8 cellular contexts compared by ENCODE assay signal in the genomic region with DNA sequence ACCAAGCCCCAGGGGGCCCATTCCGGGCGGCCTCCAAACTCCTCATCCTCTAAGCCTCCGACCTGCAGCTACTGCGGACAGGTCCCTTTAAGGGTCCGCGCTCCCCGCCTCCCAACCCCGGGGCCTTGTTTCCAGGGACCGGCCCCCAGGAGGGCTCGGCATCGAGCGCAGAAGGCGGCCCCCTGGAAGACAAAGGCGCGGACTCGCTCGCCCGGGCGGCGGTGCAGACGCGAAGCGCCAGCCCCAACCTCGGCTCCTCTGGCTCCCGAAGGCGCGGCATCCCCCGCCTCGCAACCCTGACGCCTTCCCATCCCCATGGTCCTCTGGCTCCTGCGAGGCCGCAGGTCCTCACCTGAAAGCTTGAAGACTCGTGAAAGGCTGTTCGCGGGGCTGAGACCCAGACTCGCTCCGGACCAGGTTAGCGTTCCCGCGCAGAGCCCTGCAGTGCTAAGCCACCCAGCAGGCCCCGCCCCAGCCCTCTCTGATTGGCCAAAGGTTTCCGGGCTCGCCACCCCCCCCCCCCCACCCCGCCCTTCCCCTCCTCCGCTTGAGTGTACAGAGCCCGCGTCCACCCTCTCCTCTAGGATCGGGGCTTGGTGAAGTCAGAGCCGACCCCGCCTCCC. TPM values are rescaled to one million over a fixed set of nuclear protein-coding genes. Genes with fewer than 3 reads are reported as not detected.
DNase-seq lines count a peak whose midpoint lies in the region; ATAC-seq and TF ChIP-seq lines count a peak whose summit lies in the region.

A gene (minus strand): TSS at position 426 of the 623 bp plus-strand sequence.

- intact Hi-C loops in adrenal gland (cut with DNase I) (no loop called here), heart right ventricle (cut with DNase I) (loop anchor here in 1 of 10 donors (10.0 kb wide), 1 partner anchor 348 kb away; no protein-coding TSS in a partner anchor), posterior cingulate gyrus (cut with DNase I) (loop anchor here (10.0 kb wide), 1 partner anchor 138 kb away; a partner anchor contains a TSS), tibial artery (cut with DNase I; ENCODE audit: low total_unique reads) (no loop called here)

- H3K9me3 ChIP-seq in BE2C, result no peaks in the 10 kb centered on the region
- no peaks in the 10 kb centered on the region for H3K9me3 ChIP-seq in adrenal gland (replicated peaks in 1 of 3)
- H3K9me3 ChIP-seq in heart right ventricle, result no peaks in the 10 kb centered on the region
- no peaks in the 10 kb centered on the region for H3K9me3 ChIP-seq in tibial artery

- H3K4me1 ChIP-seq in BE2C (no peaks in the 10 kb centered on the region), adrenal gland (replicated peaks in 1 of 2) (no peaks in the 10 kb centered on the region), heart right ventricle (peaks cover 0 to 7% (median 0%) of the 10 kb centered on the region in 9 donors), tibial artery (peaks cover 0 to 6% (median 0%) of the 10 kb centered on the region in 4 donors)

- H3K27ac ChIP-seq in adrenal gland, result no peak within 1 kb of the TSS
- H3K27ac ChIP-seq in heart right ventricle, result peak within 1 kb of the TSS in 1 of 10 donors; percentile 4
- H3K27ac ChIP-seq in tibial artery, result peak within 1 kb of the TSS; percentile 12 to 48

- peak; percentile 94 for ATAC-seq in GM21390 (IDR thresholded peaks at IDR 0.05; ENCODE audit: unreplicated experiment)
- peak; percentile 71 to 94 (median 90) for ATAC-seq in heart right ventricle

- H3K4me3 ChIP-seq in BE2C (ENCODE audit: low read depth, low read length) (peak within 1 kb of the TSS; percentile 20), LNCaP clone FGC (ENCODE audit: low read depth, low read length) (peak within 1 kb of the TSS; percentile 50), adrenal gland (peak within 1 kb of the TSS in 1 of 4 donors; percentile 40), heart right ventricle (peak within 1 kb of the TSS; percentile 2 to 58 (median 46)), tibial artery (peak within 1 kb of the TSS; percentile 54)

- peaks cover 10% of the 10 kb centered on the region for H3K27me3 ChIP-seq in BE2C
- H3K27me3 ChIP-seq in adrenal gland, result peaks cover 46% of the 10 kb centered on the region
- peaks cover 0 to 76% (median 8%) of the 10 kb centered on the region in 7 donors for H3K27me3 ChIP-seq in heart right ventricle
- no peaks in the 10 kb centered on the region for H3K27me3 ChIP-seq in tibial artery

- no peak for TF ChIP-seq CTCF in BE2C (IDR thresholded peaks at IDR 0.05; ENCODE audit: low read depth, low read length)
- TF ChIP-seq CTCF in LNCaP clone FGC (IDR thresholded peaks at IDR 0.05; ENCODE audit: control insufficient read depth, extremely low read depth, insufficient read depth), result no peak
- TF ChIP-seq CTCF in adrenal gland (IDR thresholded peaks at IDR 0.05), result no peak
- TF ChIP-seq CTCF in heart right ventricle (IDR thresholded peaks at IDR 0.05), result no peak
- no peak for TF ChIP-seq CTCF in tibial artery (IDR thresholded peaks at IDR 0.05)

- TF ChIP-seq POLR2A in adrenal gland (IDR thresholded peaks at IDR 0.05), result no peak

- peak; percentile 72 for DNase-seq in BE2C
- DNase-seq in LNCaP clone FGC (ENCODE audit: low read depth), result no peak
- peak; percentile 30 for DNase-seq in SW480 (ENCODE audit: low spot score)
- peak; percentile 39 to 73 (median 65) for DNase-seq in adrenal gland
- peak; percentile 63 to 67 for DNase-seq in heart right ventricle
- peak; percentile 34 to 93 (median 55) for DNase-seq in posterior cingulate gyrus
- DNase-seq in tibial artery, result peak; percentile 73 to 80

- H3K36me3 ChIP-seq in BE2C, result no peaks in the 10 kb centered on the region
- H3K36me3 ChIP-seq in adrenal gland (replicated peaks in 1 of 2), result no peaks in the 10 kb centered on the region
- H3K36me3 ChIP-seq in heart right ventricle, result no peaks in the 10 kb centered on the region
- no peaks in the 10 kb centered on the region for H3K36me3 ChIP-seq in tibial artery

- 0 to 32% (median 28%) methylated on average over 19 to 49 of the region's 50 CpGs; no CpG with 5 or more reads in 1 of the 4 donors for WGBS in adrenal gland, 4 donors
- WGBS in heart right ventricle, 2 donors, result 0 to 1% methylated on average over 28 to 43 of the region's 50 CpGs

RNA-seq across cellular contexts. Expression of the gene that starts here (rescaled TPM):
- not detected for polyA plus RNA-seq in BE2C (2012; ENCODE audit: insufficient read depth, insufficient read length, low read depth)
- total RNA-seq in adrenal gland, result 1 to 10 TPM in 4 of 8 donors, under 1 TPM in 1, not detected in 3; 0.69 to 3.5 (median 1.0) TPM
- 1 to 10 TPM in 1 of 3 donors, under 1 TPM in 2; 0.27 to 2.5 (median 0.64) TPM for polyA plus RNA-seq in adrenal gland
- under 1 TPM in 2 of 10 donors, not detected in 8; 0.47 to 0.79 TPM for total RNA-seq in heart right ventricle
- polyA plus RNA-seq in heart right ventricle, result under 1 TPM; 0.38 to 0.51 TPM

Comparison
In these comparisons a context has a peak if more than half of its experiments do, and no peak if none do; other contexts are left out.
1. Peak in DNase-seq, ATAC-seq and H3K4me3 ChIP-seq in heart right ventricle; RNA of the gene not detected or under 1 TPM.
2. H3K27ac ChIP-seq: peak in tibial artery (2 of 2); none in adrenal gland (0 of 5).